1 cellular context compared by ENCODE assay signal in the genomic region with DNA sequence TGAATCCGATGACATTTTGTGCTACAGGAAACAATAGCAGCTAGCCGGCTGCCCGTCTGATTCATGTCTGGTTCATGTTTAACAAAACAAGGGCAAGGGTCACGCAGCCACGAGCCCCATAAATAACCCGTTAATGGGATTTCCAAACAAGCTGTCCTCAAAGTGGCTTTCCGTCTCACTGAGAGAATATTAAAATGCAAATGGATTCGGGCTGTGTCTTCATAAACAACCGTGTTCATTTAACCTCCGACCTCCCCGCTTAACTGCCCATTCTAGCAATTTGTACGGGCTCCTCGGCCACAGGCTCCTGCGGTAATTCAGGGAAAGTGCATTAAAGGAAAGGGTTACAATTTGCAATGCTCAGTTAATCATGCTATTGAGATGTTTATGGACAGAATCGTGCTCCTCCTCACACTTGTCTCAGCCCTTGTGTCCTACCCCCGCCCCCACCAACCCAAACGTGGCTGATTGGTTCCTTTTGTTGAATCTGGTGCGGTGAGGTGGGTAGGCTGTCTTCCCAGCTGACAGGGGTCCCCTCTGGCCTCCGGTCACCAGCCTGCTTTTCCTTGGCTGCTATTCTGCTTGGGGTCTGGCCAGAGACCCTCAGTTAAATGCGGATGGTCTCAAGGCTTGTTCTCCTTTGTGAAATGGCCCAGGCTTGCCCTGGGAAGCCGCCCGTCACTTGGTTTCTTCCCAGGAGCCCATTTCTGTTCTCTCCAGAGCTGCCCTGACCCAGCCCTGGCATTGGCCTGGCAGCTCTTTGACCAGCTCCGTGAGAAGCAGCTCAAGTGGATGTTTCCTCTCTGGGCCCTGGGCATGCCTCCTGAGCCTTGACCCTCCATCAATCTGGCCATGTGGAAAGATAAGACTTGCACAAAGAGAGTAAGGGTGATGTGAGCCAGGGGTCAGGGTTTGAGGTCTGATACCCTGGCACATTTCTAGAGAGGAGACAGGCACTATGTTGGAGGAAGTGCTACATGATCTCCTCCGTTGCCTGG.
TF ChIP-seq lines count a peak whose summit lies in the region.

No MANE protein-coding gene starts in this region.

TF ChIP-seq in HepG2, 621 proteins besides CTCF, POLR2A, EP300 and RAD21 (continued from another document and continues in another):
- TF ChIP-seq, protein P1, sequence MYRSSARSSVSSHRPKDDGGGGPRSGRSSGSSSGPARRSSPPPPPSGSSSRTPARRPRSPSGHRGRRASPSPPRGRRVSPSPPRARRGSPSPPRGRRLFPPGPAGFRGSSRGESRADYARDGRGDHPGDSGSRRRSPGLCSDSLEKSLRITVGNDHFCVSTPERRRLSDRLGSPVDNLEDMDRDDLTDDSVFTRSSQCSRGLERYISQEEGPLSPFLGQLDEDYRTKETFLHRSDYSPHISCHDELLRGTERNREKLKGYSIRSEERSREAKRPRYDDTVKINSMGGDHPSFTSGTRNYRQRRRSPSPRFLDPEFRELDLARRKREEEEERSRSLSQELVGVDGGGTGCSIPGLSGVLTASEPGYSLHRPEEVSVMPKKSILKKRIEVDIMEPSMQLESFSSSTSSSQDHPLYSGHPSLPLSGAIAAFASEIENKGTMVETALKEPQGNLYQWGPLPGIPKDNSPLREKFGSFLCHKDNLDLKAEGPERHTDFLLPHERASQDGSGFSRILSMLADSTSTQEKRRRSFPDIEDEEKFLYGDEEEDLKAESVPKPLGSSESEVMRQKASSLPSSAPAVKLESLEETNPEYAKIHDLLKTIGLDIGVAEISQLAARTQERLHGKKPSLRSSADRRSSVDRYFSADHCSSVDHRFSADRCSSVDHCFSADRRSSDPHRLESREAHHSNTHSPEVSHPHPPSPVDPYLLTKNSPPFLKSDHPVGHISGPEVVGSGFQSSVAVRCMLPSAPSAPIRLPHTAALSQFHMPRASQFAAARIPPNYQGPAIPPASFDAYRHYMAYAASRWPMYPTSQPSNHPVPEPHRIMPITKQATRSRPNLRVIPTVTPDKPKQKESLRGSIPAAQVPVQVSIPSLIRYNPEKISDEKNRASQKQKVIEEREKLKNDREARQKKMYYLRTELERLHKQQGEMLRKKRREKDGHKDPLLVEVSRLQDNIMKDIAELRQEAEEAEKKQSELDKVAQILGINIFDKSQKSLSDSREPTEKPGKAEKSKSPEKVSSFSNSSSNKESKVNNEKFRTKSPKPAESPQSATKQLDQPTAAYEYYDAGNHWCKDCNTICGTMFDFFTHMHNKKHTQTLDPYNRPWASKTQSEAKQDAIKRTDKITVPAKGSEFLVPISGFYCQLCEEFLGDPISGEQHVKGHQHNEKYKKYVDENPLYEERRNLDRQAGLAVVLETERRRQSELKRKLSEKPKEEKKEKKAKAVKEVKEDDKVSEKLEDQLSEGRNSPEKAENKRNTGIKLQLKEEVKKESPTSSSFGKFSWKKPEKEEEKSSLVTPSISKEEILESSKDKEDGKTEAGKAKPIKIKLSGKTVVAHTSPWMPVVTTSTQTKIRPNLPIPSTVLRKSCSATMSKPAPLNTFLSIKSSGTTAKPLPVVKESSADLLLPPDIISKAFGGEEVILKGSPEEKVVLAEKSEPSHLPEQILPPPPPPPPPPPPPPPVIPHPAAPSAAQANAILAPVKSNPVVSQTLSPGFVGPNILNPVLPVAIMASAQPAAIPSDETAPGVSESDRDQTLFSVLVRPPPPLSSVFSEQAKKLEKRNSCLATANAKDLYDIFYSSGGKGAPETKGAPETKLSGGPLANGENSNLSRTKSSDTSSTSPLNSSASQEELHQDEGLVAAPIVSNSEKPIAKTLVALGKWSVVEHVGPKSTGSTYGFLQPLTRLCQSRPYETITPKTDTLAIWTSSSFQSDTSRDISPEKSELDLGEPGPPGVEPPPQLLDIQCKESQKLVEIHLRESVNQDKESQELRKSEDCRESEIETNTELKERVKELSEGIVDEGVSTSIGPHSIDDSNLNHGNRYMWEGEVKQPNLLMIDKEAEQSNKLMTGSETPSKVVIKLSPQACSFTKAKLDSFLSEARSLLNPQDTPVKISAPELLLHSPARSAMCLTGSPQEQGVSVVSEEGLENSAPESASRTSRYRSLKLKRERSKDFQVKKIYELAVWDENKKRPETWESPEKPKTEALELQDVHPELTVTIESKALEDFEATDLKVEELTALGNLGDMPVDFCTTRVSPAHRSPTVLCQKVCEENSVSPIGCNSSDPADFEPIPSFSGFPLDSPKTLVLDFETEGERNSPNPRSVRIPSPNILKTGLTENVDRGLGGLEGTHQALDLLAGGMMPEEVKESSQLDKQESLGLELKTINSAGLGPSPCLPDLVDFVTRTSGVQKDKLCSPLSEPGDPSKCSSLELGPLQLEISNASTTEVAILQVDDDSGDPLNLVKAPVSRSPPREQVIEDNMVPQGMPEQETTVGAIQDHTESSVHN (CRISPR knock-in tag; IDR thresholded peaks at IDR 0.05), result no peak
- TF ChIP-seq RXRB (CRISPR knock-in tag; IDR thresholded peaks at IDR 0.05; ENCODE audit: borderline replicate concordance), result peak; percentile 84
- TF ChIP-seq SMARCE1 (IDR thresholded peaks at IDR 0.05; ENCODE audit: borderline replicate concordance), result no peak
- TF ChIP-seq, protein P2, sequence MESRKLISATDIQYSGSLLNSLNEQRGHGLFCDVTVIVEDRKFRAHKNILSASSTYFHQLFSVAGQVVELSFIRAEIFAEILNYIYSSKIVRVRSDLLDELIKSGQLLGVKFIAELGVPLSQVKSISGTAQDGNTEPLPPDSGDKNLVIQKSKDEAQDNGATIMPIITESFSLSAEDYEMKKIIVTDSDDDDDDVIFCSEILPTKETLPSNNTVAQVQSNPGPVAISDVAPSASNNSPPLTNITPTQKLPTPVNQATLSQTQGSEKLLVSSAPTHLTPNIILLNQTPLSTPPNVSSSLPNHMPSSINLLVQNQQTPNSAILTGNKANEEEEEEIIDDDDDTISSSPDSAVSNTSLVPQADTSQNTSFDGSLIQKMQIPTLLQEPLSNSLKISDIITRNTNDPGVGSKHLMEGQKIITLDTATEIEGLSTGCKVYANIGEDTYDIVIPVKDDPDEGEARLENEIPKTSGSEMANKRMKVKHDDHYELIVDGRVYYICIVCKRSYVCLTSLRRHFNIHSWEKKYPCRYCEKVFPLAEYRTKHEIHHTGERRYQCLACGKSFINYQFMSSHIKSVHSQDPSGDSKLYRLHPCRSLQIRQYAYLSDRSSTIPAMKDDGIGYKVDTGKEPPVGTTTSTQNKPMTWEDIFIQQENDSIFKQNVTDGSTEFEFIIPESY (CRISPR knock-in tag; IDR thresholded peaks at IDR 0.05), result no peak
- TF ChIP-seq ZNF775 (CRISPR knock-in tag; IDR thresholded peaks at IDR 0.05; ENCODE audit: borderline replicate concordance), result no peak
- TF ChIP-seq POLR2AphosphoS5 (IDR thresholded peaks at IDR 0.05; ENCODE audit: low read depth, low read length), result no peak
- TF ChIP-seq, protein P3, sequence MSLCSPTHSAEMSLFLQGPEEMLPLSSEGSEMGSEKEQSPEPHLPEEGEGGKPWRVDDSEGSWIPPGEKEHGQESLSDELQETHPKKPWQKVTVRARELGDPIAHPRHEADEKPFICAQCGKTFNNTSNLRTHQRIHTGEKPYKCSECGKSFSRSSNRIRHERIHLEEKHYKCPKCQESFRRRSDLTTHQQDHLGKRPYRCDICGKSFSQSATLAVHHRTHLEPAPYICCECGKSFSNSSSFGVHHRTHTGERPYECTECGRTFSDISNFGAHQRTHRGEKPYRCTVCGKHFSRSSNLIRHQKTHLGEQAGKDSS (CRISPR knock-in tag; IDR thresholded peaks at IDR 0.05; ENCODE audit: borderline replicate concordance, low read depth), result no peak
- TF ChIP-seq LCORL (IDR thresholded peaks at IDR 0.05), result no peak
- no peak for TF ChIP-seq LCORL (CRISPR knock-in tag; IDR thresholded peaks at IDR 0.05)
- no peak for TF ChIP-seq ZNF224 (CRISPR knock-in tag; IDR thresholded peaks at IDR 0.05)
- no peak for TF ChIP-seq ZNF234 (CRISPR knock-in tag; conservative IDR thresholded peaks at IDR 0.05)
- TF ChIP-seq ZNF572 (CRISPR knock-in tag; IDR thresholded peaks at IDR 0.05), result no peak
- no peak for TF ChIP-seq SMAD3 (CRISPR knock-in tag; IDR thresholded peaks at IDR 0.05)
- TF ChIP-seq ZNF335 (CRISPR knock-in tag; IDR thresholded peaks at IDR 0.05), result no peak
- no peak for TF ChIP-seq KLF6 (CRISPR knock-in tag; IDR thresholded peaks at IDR 0.05)
- TF ChIP-seq ZNF629 (CRISPR knock-in tag; conservative IDR thresholded peaks at IDR 0.05), result no peak
- TF ChIP-seq PHF5A (CRISPR knock-in tag; IDR thresholded peaks at IDR 0.05; ENCODE audit: low read depth, unreplicated experiment), result no peak
- TF ChIP-seq, protein P4, sequence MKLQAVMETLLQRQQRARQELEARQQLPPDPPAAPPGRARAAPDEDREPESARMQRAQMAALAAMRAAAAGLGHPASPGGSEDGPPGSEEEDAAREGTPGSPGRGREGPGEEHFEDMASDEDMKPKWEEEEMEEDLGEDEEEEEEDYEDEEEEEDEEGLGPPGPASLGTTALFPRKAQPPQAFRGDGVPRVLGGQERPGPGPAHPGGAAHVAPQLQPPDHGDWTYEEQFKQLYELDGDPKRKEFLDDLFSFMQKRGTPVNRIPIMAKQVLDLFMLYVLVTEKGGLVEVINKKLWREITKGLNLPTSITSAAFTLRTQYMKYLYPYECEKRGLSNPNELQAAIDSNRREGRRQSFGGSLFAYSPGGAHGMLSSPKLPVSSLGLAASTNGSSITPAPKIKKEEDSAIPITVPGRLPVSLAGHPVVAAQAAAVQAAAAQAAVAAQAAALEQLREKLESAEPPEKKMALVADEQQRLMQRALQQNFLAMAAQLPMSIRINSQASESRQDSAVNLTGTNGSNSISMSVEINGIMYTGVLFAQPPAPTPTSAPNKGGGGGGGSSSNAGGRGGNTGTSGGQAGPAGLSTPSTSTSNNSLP (IDR thresholded peaks at IDR 0.05; ENCODE audit: low read depth, low read length), result no peak
- TF ChIP-seq KLF9 (CRISPR knock-in tag; IDR thresholded peaks at IDR 0.05; ENCODE audit: low read depth), result no peak
- TF ChIP-seq SUZ12 (IDR thresholded peaks at IDR 0.05; ENCODE audit: low read depth, low read length), result no peak
- no peak for TF ChIP-seq SRY (CRISPR knock-in tag; IDR thresholded peaks at IDR 0.05)
- peak; percentile 29 for TF ChIP-seq SKI (IDR thresholded peaks at IDR 0.05; ENCODE audit: partially characterized antibody)
- TF ChIP-seq TARDBP (CRISPR knock-in tag; IDR thresholded peaks at IDR 0.05), result no peak
- TF ChIP-seq ZFY (CRISPR knock-in tag; IDR thresholded peaks at IDR 0.05), result no peak
- no peak for TF ChIP-seq ARNT (IDR thresholded peaks at IDR 0.05)
- TF ChIP-seq, protein P5, sequence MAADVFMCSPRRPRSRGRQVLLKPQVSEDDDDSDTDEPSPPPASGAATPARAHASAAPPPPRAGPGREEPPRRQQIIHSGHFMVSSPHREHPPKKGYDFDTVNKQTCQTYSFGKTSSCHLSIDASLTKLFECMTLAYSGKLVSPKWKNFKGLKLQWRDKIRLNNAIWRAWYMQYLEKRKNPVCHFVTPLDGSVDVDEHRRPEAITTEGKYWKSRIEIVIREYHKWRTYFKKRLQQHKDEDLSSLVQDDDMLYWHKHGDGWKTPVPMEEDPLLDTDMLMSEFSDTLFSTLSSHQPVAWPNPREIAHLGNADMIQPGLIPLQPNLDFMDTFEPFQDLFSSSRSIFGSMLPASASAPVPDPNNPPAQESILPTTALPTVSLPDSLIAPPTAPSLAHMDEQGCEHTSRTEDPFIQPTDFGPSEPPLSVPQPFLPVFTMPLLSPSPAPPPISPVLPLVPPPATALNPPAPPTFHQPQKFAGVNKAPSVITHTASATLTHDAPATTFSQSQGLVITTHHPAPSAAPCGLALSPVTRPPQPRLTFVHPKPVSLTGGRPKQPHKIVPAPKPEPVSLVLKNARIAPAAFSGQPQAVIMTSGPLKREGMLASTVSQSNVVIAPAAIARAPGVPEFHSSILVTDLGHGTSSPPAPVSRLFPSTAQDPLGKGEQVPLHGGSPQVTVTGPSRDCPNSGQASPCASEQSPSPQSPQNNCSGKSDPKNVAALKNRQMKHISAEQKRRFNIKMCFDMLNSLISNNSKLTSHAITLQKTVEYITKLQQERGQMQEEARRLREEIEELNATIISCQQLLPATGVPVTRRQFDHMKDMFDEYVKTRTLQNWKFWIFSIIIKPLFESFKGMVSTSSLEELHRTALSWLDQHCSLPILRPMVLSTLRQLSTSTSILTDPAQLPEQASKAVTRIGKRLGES (CRISPR knock-in tag; IDR thresholded peaks at IDR 0.05; ENCODE audit: borderline replicate concordance), result no peak
- TF ChIP-seq TBX2 (CRISPR knock-in tag; IDR thresholded peaks at IDR 0.05; ENCODE audit: borderline replicate concordance), result peak; percentile 40; the same call in 1 of the 2 replicates
- no peak for TF ChIP-seq ZNF501 (CRISPR knock-in tag; IDR thresholded peaks at IDR 0.05)
- TF ChIP-seq KMT2A (CRISPR knock-in tag; IDR thresholded peaks at IDR 0.05), result no peak
- TF ChIP-seq U2AF1 (optimal IDR thresholded peaks at IDR 0.05; ENCODE audit: low read depth, low read length), result no peak
- TF ChIP-seq SOX5 (CRISPR knock-in tag; IDR thresholded peaks at IDR 0.05; ENCODE audit: borderline replicate concordance), result peak; percentile 86; the same call in 1 of the 2 replicates
- TF ChIP-seq, protein P6, sequence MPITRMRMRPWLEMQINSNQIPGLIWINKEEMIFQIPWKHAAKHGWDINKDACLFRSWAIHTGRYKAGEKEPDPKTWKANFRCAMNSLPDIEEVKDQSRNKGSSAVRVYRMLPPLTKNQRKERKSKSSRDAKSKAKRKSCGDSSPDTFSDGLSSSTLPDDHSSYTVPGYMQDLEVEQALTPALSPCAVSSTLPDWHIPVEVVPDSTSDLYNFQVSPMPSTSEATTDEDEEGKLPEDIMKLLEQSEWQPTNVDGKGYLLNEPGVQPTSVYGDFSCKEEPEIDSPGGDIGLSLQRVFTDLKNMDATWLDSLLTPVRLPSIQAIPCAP (CRISPR knock-in tag; IDR thresholded peaks at IDR 0.05; ENCODE audit: low read depth), result no peak
- TF ChIP-seq, protein P7, sequence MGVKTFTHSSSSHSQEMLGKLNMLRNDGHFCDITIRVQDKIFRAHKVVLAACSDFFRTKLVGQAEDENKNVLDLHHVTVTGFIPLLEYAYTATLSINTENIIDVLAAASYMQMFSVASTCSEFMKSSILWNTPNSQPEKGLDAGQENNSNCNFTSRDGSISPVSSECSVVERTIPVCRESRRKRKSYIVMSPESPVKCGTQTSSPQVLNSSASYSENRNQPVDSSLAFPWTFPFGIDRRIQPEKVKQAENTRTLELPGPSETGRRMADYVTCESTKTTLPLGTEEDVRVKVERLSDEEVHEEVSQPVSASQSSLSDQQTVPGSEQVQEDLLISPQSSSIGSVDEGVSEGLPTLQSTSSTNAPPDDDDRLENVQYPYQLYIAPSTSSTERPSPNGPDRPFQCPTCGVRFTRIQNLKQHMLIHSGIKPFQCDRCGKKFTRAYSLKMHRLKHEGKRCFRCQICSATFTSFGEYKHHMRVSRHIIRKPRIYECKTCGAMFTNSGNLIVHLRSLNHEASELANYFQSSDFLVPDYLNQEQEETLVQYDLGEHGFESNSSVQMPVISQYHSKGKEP (CRISPR knock-in tag; IDR thresholded peaks at IDR 0.05), result no peak
- TF ChIP-seq NFE2L1 (CRISPR knock-in tag; IDR thresholded peaks at IDR 0.05; ENCODE audit: borderline replicate concordance), result no peak
- TF ChIP-seq ZNF331 (CRISPR knock-in tag; IDR thresholded peaks at IDR 0.05), result peak; percentile 37; the same call in 1 of the 2 replicates
- TF ChIP-seq ZNF724P (CRISPR knock-in tag; IDR thresholded peaks at IDR 0.05; ENCODE audit: borderline replicate concordance), result no peak
- no peak for TF ChIP-seq MTF2 (CRISPR knock-in tag; IDR thresholded peaks at IDR 0.05; ENCODE audit: borderline replicate concordance)
- no peak for TF ChIP-seq ZNF350 (CRISPR knock-in tag; IDR thresholded peaks at IDR 0.05; ENCODE audit: borderline replicate concordance, low read depth)
- no peak for TF ChIP-seq ZNF75D (CRISPR knock-in tag; IDR thresholded peaks at IDR 0.05; ENCODE audit: borderline replicate concordance)
